Comparison of ENCODE assay signal across 11 cellular contexts in genomic region chr6:504446-504980, GRCh38.
"Had no signal": no experiment of that assay in that cellular context is flagged by ENCODE, and none has a peak within 500 bp of the region (broad histone marks: within the 10 kb centered on the region; RNA-seq: fewer than 3 reads in every experiment).

No MANE protein-coding gene starts in this region.

- H3K4me3 Mint-ChIP-seq: mesothelial cell of epicardium, type B pancreatic cell had no signal

- H3K27ac Mint-ChIP-seq: mesothelial cell of epicardium, type B pancreatic cell had no signal

- H3K4me3 ChIP-seq: lung, SJCRH30 had no signal

- H3K36me3 ChIP-seq: SJCRH30 had no signal

- H3K4me1 Mint-ChIP-seq: mesothelial cell of epicardium had no signal

- H3K4me1 ChIP-seq: parathyroid adenoma, SJCRH30 had no signal

- H3K9me3 Mint-ChIP-seq: mesothelial cell of epicardium, type B pancreatic cell had no signal

- H3K27me3 ChIP-seq: neutrophil, SJCRH30 had no signal

- H3K27me3 Mint-ChIP-seq: type B pancreatic cell had no signal

- H3K27ac ChIP-seq: epithelial cell of prostate, neutrophil, parathyroid adenoma, SJCRH30 had no signal

- DNase-seq: activated CD4-positive, alpha-beta T cell treated with anti-CD3 and anti-CD28 coated beads for 48 hours; foreskin melanocyte; SJCRH30; stimulated activated naive CD4-positive, alpha-beta T cell; T-helper 2 cell had no signal

- H3K9me3 ChIP-seq: neutrophil, SJCRH30 had no signal
